In the genomic region with DNA sequence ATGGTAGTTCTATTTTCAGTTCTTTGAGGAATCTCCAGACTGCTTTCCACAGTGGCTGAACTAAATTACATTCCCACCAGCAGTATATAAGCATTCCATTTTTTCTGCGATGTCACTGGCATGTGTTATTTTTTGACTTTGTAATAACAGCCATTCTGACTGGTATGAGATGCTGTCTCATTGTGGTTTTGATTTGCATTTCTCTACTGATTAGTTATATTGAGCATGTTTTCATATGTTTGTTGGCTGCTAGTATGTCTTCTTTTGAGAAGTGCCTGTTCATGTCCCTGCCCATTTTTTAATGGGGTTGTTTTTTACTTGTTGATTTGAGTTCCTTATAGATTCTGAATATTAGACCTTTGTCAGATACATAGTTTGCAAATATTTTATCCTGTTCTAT, we compare ENCODE assay signal across 1 cellular context.
TF ChIP-seq lines count a peak whose summit lies in the region.

No MANE protein-coding gene starts in this region.

TF ChIP-seq in K562, 482 proteins besides CTCF, POLR2A, EP300 and RAD21 (continued from another document):
- TF ChIP-seq, protein P1, sequence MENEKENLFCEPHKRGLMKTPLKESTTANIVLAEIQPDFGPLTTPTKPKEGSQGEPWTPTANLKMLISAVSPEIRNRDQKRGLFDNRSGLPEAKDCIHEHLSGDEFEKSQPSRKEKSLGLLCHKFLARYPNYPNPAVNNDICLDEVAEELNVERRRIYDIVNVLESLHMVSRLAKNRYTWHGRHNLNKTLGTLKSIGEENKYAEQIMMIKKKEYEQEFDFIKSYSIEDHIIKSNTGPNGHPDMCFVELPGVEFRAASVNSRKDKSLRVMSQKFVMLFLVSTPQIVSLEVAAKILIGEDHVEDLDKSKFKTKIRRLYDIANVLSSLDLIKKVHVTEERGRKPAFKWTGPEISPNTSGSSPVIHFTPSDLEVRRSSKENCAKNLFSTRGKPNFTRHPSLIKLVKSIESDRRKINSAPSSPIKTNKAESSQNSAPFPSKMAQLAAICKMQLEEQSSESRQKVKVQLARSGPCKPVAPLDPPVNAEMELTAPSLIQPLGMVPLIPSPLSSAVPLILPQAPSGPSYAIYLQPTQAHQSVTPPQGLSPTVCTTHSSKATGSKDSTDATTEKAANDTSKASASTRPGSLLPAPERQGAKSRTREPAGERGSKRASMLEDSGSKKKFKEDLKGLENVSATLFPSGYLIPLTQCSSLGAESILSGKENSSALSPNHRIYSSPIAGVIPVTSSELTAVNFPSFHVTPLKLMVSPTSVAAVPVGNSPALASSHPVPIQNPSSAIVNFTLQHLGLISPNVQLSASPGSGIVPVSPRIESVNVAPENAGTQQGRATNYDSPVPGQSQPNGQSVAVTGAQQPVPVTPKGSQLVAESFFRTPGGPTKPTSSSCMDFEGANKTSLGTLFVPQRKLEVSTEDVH (IDR thresholded peaks at IDR 0.05; ENCODE audit: low read depth, partially characterized antibody): no peak
- TF ChIP-seq TEAD4 (IDR thresholded peaks at IDR 0.05; ENCODE audit: low read length) (0 out of 2 replicates have a peak, but pooled peaks have one; percentile 9), TEAD4 (CRISPR knock-in tag; IDR thresholded peaks at IDR 0.05; ENCODE audit: borderline replicate concordance) (no peak), TOE1 (IDR thresholded peaks at IDR 0.05; ENCODE audit: borderline replicate concordance) (no peak), TOE1 (CRISPR knock-in tag; IDR thresholded peaks at IDR 0.05; ENCODE audit: borderline replicate concordance, low read depth) (no peak)
- TF ChIP-seq, protein P2, sequence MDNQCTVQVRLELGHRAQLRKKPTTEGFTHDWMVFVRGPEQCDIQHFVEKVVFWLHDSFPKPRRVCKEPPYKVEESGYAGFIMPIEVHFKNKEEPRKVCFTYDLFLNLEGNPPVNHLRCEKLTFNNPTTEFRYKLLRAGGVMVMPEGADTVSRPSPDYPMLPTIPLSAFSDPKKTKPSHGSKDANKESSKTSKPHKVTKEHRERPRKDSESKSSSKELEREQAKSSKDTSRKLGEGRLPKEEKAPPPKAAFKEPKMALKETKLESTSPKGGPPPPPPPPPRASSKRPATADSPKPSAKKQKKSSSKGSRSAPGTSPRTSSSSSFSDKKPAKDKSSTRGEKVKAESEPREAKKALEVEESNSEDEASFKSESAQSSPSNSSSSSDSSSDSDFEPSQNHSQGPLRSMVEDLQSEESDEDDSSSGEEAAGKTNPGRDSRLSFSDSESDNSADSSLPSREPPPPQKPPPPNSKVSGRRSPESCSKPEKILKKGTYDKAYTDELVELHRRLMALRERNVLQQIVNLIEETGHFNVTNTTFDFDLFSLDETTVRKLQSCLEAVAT (IDR thresholded peaks at IDR 0.05): peak in 1 of 2 experiments; percentile 69; a peak in 1 of 4 replicates
